In the genomic region with DNA sequence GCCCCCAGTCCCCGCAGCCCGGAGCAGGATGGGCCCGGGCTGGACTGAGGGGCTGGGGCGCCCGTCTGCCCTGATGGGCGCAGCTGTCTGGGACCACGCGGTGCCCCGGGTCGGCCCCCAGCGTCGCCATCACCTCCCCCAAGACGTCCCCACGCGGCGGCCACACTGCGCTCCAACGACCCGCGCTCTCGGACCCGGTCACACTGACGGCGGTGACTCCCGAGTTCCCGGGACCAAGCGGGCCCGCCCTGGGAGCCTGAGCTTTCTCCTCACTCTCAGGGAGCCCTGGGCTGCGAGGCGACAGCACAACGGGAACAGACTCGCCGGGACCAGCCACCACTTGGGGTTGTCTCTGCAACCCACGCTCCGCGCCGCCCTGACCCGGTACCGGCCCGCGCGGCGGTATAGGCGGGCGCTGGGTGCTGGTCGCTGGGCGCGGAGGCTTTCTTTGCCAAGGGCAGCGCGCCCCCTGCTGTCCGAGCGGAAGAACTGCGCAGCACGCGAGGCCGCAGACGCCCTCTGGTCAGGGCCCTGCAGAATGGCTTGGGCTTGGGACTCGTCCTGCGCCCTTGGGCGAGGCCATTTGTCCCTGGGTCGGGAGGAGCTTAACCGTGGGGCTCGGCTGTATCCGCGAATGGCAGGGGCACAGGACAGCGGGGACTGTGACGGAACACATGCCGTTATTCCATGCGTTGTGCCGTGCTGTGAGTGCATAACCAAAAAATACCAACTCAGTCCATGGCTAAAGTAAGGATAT, we compare ENCODE assay signal across 9 cellular contexts. TPM values are rescaled to one million over a fixed set of nuclear protein-coding genes. Genes with fewer than 3 reads are reported as not detected.
DNase-seq lines count a peak whose midpoint lies in the region; ATAC-seq and TF ChIP-seq lines count a peak whose summit lies in the region.
"Had no signal": no experiment of that assay in that cellular context is flagged by ENCODE, and none has a peak within 500 bp of the region (broad histone marks: within the 10 kb centered on the region; RNA-seq: fewer than 3 reads in every experiment).

No MANE protein-coding gene starts in this region.

- no peaks in the 10 kb centered on the region; the same call in 1 of the 2 replicates for H3K36me3 ChIP-seq in HUES48 (ENCODE audit: control insufficient read depth, insufficient read depth, low read length)

- H3K9me3 Mint-ChIP-seq in activated T-helper 2 cell treated with anti-CD3 and anti-CD28 coated beads, Interferon-gamma antibody, Interleukin-2, Interleukin-4, amounts not matched to agents 10 μg/mL and 5 μg/mL and 100 μg/mL, durations not matched to agents 14 hours and 24 hours and 36 hours: no peaks in the 10 kb centered on the region
- H3K9me3 Mint-ChIP-seq in natural killer cell: no peaks in the 10 kb centered on the region
- H3K9me3 Mint-ChIP-seq in stimulated activated memory B cell treated with anti-CD40 and anti-IgM and Interleukin-4, amounts not matched to agents 10 μg/mL and 1 μg/mL and 100 μg/mL, for 72 hours: no peaks in the 10 kb centered on the region

- H3K27me3 Mint-ChIP-seq in activated T-helper 2 cell treated with anti-CD3 and anti-CD28 coated beads, Interferon-gamma antibody, Interleukin-2, Interleukin-4, amounts not matched to agents 10 μg/mL and 5 μg/mL and 100 μg/mL, durations not matched to agents 14 hours and 24 hours and 36 hours (ENCODE audit: low read depth): peaks cover 4% of the 10 kb centered on the region
- peaks cover 10 to 24% of the 10 kb centered on the region in 2 donors for H3K27me3 Mint-ChIP-seq in natural killer cell (ENCODE audit: low read depth in 2 of 2)
- peaks cover 17% of the 10 kb centered on the region for H3K27me3 Mint-ChIP-seq in stimulated activated memory B cell treated with anti-CD40 and anti-IgM and Interleukin-4, amounts not matched to agents 10 μg/mL and 1 μg/mL and 100 μg/mL, for 72 hours

- H3K27ac ChIP-seq in HUES48 (ENCODE audit: low read depth, low read length): no peak overlapping the region

- ATAC-seq in natural killer cell: peak; percentile 94 to 99 (median 98)
- peak; percentile 90 for ATAC-seq in stimulated activated memory B cell treated with anti-CD40 and anti-IgM and Interleukin-4, amounts not matched to agents 10 μg/mL and 1 μg/mL and 100 μg/mL, for 72 hours

- H3K9ac ChIP-seq in HUES48 (ENCODE audit: low read depth, low read length): no peak overlapping the region; the same call in 1 of the 2 replicates

- TF ChIP-seq CTCF in GM20000 (IDR thresholded peaks at IDR 0.05; ENCODE audit: extremely low read depth, missing control alignments) (peak; percentile 99), fibroblast of pulmonary artery (IDR thresholded peaks at IDR 0.05; ENCODE audit: low read length, missing control alignments) (peak; percentile 71), natural killer cell (IDR thresholded peaks at IDR 0.05) (peak; percentile 98)

- no peaks in the 10 kb centered on the region for H3K9me3 ChIP-seq in HUES48 (ENCODE audit: control insufficient read depth, insufficient read depth, low read length)

- peak overlapping the region; percentile 69 for H3K4me3 Mint-ChIP-seq in activated T-helper 2 cell treated with anti-CD3 and anti-CD28 coated beads, Interferon-gamma antibody, Interleukin-2, Interleukin-4, amounts not matched to agents 10 μg/mL and 5 μg/mL and 100 μg/mL, durations not matched to agents 14 hours and 24 hours and 36 hours (ENCODE audit: low read depth)
- peak overlapping the region; percentile 81 for H3K4me3 Mint-ChIP-seq in natural killer cell
- H3K4me3 Mint-ChIP-seq in stimulated activated memory B cell treated with anti-CD40 and anti-IgM and Interleukin-4, amounts not matched to agents 10 μg/mL and 1 μg/mL and 100 μg/mL, for 72 hours: peak overlapping the region; percentile 87

- peak overlapping the region; percentile 77 for H3K4me3 ChIP-seq in HUES48 (ENCODE audit: low read depth, low read length)
- H3K4me3 ChIP-seq in fibroblast of pulmonary artery (replicated peaks; ENCODE audit: low read depth, low read length): peak overlapping the region; percentile 57

- peaks cover 3% of the 10 kb centered on the region; the same call in 1 of the 2 replicates for H3K4me1 ChIP-seq in HUES48 (ENCODE audit: control insufficient read depth, insufficient read depth, low read length)

- peaks cover 16% of the 10 kb centered on the region for H3K27me3 ChIP-seq in HUES48 (ENCODE audit: control insufficient read depth, insufficient read depth, low read length)

- intact Hi-C loops in activated T-helper 2 cell treated with anti-CD3 and anti-CD28 coated beads, Interferon-gamma antibody, Interleukin-2, Interleukin-4, amounts not matched to agents 10 μg/mL and 5 μg/mL and 100 μg/mL, durations not matched to agents 14 hours and 24 hours and 36 hours (cut with micrococcal nuclease): loop anchor here (1.0 to 5.0 kb wide), 3 partner anchors 42 to 306 kb away; no protein-coding TSS in a partner anchor
- intact Hi-C loops in natural killer cell (cut with micrococcal nuclease): loop anchor here (1.0 to 5.0 kb wide), 4 partner anchors 101 to 1477 kb away; no protein-coding TSS in a partner anchor

- H3K27ac Mint-ChIP-seq in activated T-helper 2 cell treated with anti-CD3 and anti-CD28 coated beads, Interferon-gamma antibody, Interleukin-2, Interleukin-4, amounts not matched to agents 10 μg/mL and 5 μg/mL and 100 μg/mL, durations not matched to agents 14 hours and 24 hours and 36 hours: no peak overlapping the region
- no peak overlapping the region for H3K27ac Mint-ChIP-seq in natural killer cell
- peak overlapping the region; percentile 61 for H3K27ac Mint-ChIP-seq in stimulated activated memory B cell treated with anti-CD40 and anti-IgM and Interleukin-4, amounts not matched to agents 10 μg/mL and 1 μg/mL and 100 μg/mL, for 72 hours

- DNase-seq in COLO829 (ENCODE audit: low spot score) (peak; percentile 70), GM20000 (ENCODE audit: low spot score) (peak; percentile 90), RPMI7951 (ENCODE audit: low read depth) (peak; percentile 66), fibroblast of pulmonary artery (ENCODE audit: low read depth) (peak; percentile 79), natural killer cell (peak; percentile 75)
- DNase-seq in activated T-helper 2 cell treated with anti-CD3 and anti-CD28 coated beads, Interferon-gamma antibody, Interleukin-2, Interleukin-4, amounts not matched to agents 10 μg/mL and 5 μg/mL and 100 μg/mL, durations not matched to agents 14 hours and 24 hours and 36 hours (ENCODE audit: low spot score): peak; percentile 68

- peaks cover 27% of the 10 kb centered on the region for H3K4me1 Mint-ChIP-seq in activated T-helper 2 cell treated with anti-CD3 and anti-CD28 coated beads, Interferon-gamma antibody, Interleukin-2, Interleukin-4, amounts not matched to agents 10 μg/mL and 5 μg/mL and 100 μg/mL, durations not matched to agents 14 hours and 24 hours and 36 hours (ENCODE audit: low read depth)
- H3K4me1 Mint-ChIP-seq in natural killer cell: peaks cover 0 to 7% of the 10 kb centered on the region in 2 donors
- H3K4me1 Mint-ChIP-seq in stimulated activated memory B cell treated with anti-CD40 and anti-IgM and Interleukin-4, amounts not matched to agents 10 μg/mL and 1 μg/mL and 100 μg/mL, for 72 hours: peaks cover 29% of the 10 kb centered on the region

- H3K36me3 Mint-ChIP-seq in activated T-helper 2 cell treated with anti-CD3 and anti-CD28 coated beads, Interferon-gamma antibody, Interleukin-2, Interleukin-4, amounts not matched to agents 10 μg/mL and 5 μg/mL and 100 μg/mL, durations not matched to agents 14 hours and 24 hours and 36 hours (ENCODE audit: low read depth): no peaks in the 10 kb centered on the region
- H3K36me3 Mint-ChIP-seq in natural killer cell: no peaks in the 10 kb centered on the region
- no peaks in the 10 kb centered on the region for H3K36me3 Mint-ChIP-seq in stimulated activated memory B cell treated with anti-CD40 and anti-IgM and Interleukin-4, amounts not matched to agents 10 μg/mL and 1 μg/mL and 100 μg/mL, for 72 hours

RNA-seq across cellular contexts. Expression of a gene that starts 54.8 kb away (rescaled TPM):
- total RNA-seq in RPMI7951 (2014; rRNA removed; shearing (Covaris generic)): not detected in 2 replicates
- not detected in 2 replicates for total RNA-seq in activated T-helper 2 cell treated with anti-CD3 and anti-CD28 coated beads, Interferon-gamma antibody, Interleukin-2, Interleukin-4, amounts not matched to agents 10 μg/mL and 5 μg/mL and 100 μg/mL, durations not matched to agents 14 hours and 24 hours and 36 hours
- not detected for total RNA-seq in natural killer cell
- total RNA-seq: glomerular endothelial cell had no signal

RNA-seq across cellular contexts. Expression of a gene that starts 57.5 kb away (rescaled TPM):
- 10.0 and 10.2 TPM in 2 replicates for total RNA-seq in RPMI7951 (2014; rRNA removed; shearing (Covaris generic))
- total RNA-seq in activated T-helper 2 cell treated with anti-CD3 and anti-CD28 coated beads, Interferon-gamma antibody, Interleukin-2, Interleukin-4, amounts not matched to agents 10 μg/mL and 5 μg/mL and 100 μg/mL, durations not matched to agents 14 hours and 24 hours and 36 hours: 17.4 and 22.2 TPM in 2 replicates
- 1 to 10 TPM; 2.7 to 6.6 (median 3.6) TPM for total RNA-seq in natural killer cell
